In genomic region chr4:123325241-123325681, GRCh38 we compare ENCODE assay signal across 8 cellular contexts.
A peak's percentile ranks its signal among the peaks of the same experiment; 100 is the strongest.
DNase-seq lines count a peak whose midpoint lies in the region; ATAC-seq lines count a peak whose summit lies in the region.

No MANE protein-coding gene starts in this region.

- ATAC-seq in GM18498 (IDR thresholded peaks at IDR 0.05; ENCODE audit: unreplicated experiment) (peak; percentile 97), GM21423 (IDR thresholded peaks at IDR 0.05; ENCODE audit: unreplicated experiment) (peak; percentile 99), HG03342 (IDR thresholded peaks at IDR 0.05; ENCODE audit: unreplicated experiment) (peak; percentile 99)

- peak; percentile 22 for DNase-seq in amniotic epithelial cell (ENCODE audit: low read depth)
- DNase-seq in activated T-cell treated with anti-CD3 and anti-CD28 coated beads, Interleukin-2, amount 50 U/mL, for 1 hour, result no peak
- no peak for DNase-seq in SHP77 (lab: John Stamatoyannopoulos, UW)
- DNase-seq in stimulated activated CD4-positive, alpha-beta T cell treated with anti-CD3 and anti-CD28 coated beads, Interleukin-4, amount 100 ng/mL, for 24 hours, result no peak
- no peak for DNase-seq in central memory CD4-positive, alpha-beta T cell
